ENCODE assay signal across 9 cellular contexts in genomic region chr6:146912730-146913680, GRCh38.
A peak's percentile ranks its signal among the peaks of the same experiment; 100 is the strongest.
DNase-seq lines count a peak whose midpoint lies in the region; ATAC-seq and TF ChIP-seq lines count a peak whose summit lies in the region.
"Had no signal": no experiment of that assay in that cellular context is flagged by ENCODE, and none has a peak within 500 bp of the region (broad histone marks: within the 10 kb centered on the region; RNA-seq: fewer than 3 reads in every experiment).

No MANE protein-coding gene starts in this region.

- H3K4me2 ChIP-seq in skeletal muscle satellite cell (ENCODE audit: low read length) = peak overlapping the region; percentile 82

- TF ChIP-seq CTCF in HL-60 (IDR thresholded peaks at IDR 0.05; ENCODE audit: insufficient read depth, low read length) (no peak), fibroblast of the aortic adventitia (IDR thresholded peaks at IDR 0.05; ENCODE audit: insufficient read depth, low read length) (no peak)

- H3K4me3 ChIP-seq in HL-60 (replicated peaks; ENCODE audit: insufficient read depth, low read length) = no peak overlapping the region
- peak overlapping the region; percentile 78 for H3K4me3 ChIP-seq in adipocyte (ENCODE audit: low read length)
- H3K4me3 ChIP-seq in fibroblast of the aortic adventitia (ENCODE audit: low read depth, low read length) = peak overlapping the region; percentile 55
- peak overlapping the region; percentile 33 for H3K4me3 ChIP-seq in skeletal muscle satellite cell (ENCODE audit: low read length)
- H3K4me3 ChIP-seq in effector memory CD4-positive, alpha-beta T cell (ENCODE audit: insufficient read depth, low read depth, low read length, poor library complexity, severe bottlenecking) = no peak overlapping the region

- H3K36me3 ChIP-seq in adipocyte (ENCODE audit: control insufficient read depth, insufficient read depth, low read length, severe bottlenecking) (no peaks in the 10 kb centered on the region), skeletal muscle satellite cell (ENCODE audit: insufficient read depth, low read length) (no peaks in the 10 kb centered on the region)
- no peaks in the 10 kb centered on the region for H3K36me3 ChIP-seq in effector memory CD4-positive, alpha-beta T cell (ENCODE audit: control insufficient read depth, insufficient read depth, low read length)

- no peak for ATAC-seq in stimulated activated naive CD8-positive, alpha-beta T cell treated with anti-CD3 and anti-CD28 coated beads, Interleukin-15, Interleukin-2, amounts not matched to agents 100 U/mL and 50 U/mL, for 24 hours
- ATAC-seq in left colon = no peak
- ATAC-seq: activated CD8-positive, alpha-beta T cell treated with anti-CD3 and anti-CD28 coated beads, Interleukin-2, amount 10 ng/mL, durations not matched to agents 7 days and 5 days had no signal

- peak overlapping the region; percentile 51 for H3K27ac ChIP-seq in HL-60 (replicated peaks)
- no peak overlapping the region for H3K27ac ChIP-seq in effector memory CD4-positive, alpha-beta T cell (ENCODE audit: insufficient read depth, low read length, poor library complexity, severe bottlenecking)

- H3K9me3 ChIP-seq in adipocyte (ENCODE audit: control insufficient read depth, low read length) (no peaks in the 10 kb centered on the region), skeletal muscle satellite cell (replicated peaks; ENCODE audit: low read length) (no peaks in the 10 kb centered on the region)
- H3K9me3 ChIP-seq in effector memory CD4-positive, alpha-beta T cell (ENCODE audit: control insufficient read depth, low read length) = no peaks in the 10 kb centered on the region

- DNase-seq in HL-60 (ENCODE audit: low read depth in 1 of 2, low spot score in 1 of 2) = peak in 1 of 2 experiments; percentile 22
- DNase-seq in adipocyte (ENCODE audit: low read depth) = peak; percentile 46
- DNase-seq in fibroblast of the aortic adventitia (ENCODE audit: low read depth) = peak; percentile 46
- DNase-seq in effector memory CD4-positive, alpha-beta T cell = no peak
- DNase-seq in stimulated activated naive CD8-positive, alpha-beta T cell treated with anti-CD3 and anti-CD28 coated beads, Interleukin-15, Interleukin-2, amounts not matched to agents 100 U/mL and 50 U/mL, for 24 hours = no peak
- no peak for DNase-seq in left colon
- DNase-seq: activated CD8-positive, alpha-beta T cell treated with anti-CD3 and anti-CD28 coated beads, Interleukin-2, amount 10 ng/mL, durations not matched to agents 7 days and 5 days; DMS153 had no signal

- intact Hi-C loops in left colon (cut with DNase I, micrococcal nuclease) = no loop called here

- H3K4me1 ChIP-seq in adipocyte (ENCODE audit: control insufficient read depth, insufficient read depth, low read length) (peaks cover 35% of the 10 kb centered on the region), skeletal muscle satellite cell (ENCODE audit: control insufficient read depth, insufficient read depth, low read length) (peaks cover 38% of the 10 kb centered on the region)
- H3K4me1 ChIP-seq in effector memory CD4-positive, alpha-beta T cell (ENCODE audit: control insufficient read depth, insufficient read depth, low read length, poor library complexity, severe bottlenecking) = no peaks in the 10 kb centered on the region

- H3K9ac ChIP-seq in adipocyte (ENCODE audit: low read length) (peak overlapping the region; percentile 85), skeletal muscle satellite cell (ENCODE audit: low read depth, low read length) (peak overlapping the region; percentile 62)

- H3K27me3 ChIP-seq in HL-60 (ENCODE audit: insufficient read depth, poor library complexity, severe bottlenecking) = no peaks in the 10 kb centered on the region
- H3K27me3 ChIP-seq in adipocyte (replicated peaks; ENCODE audit: control insufficient read depth, insufficient read depth, low read length) = no peaks in the 10 kb centered on the region
- H3K27me3 ChIP-seq in skeletal muscle satellite cell (ENCODE audit: control insufficient read depth, insufficient read depth, low read length) = no peaks in the 10 kb centered on the region
- no peaks in the 10 kb centered on the region for H3K27me3 ChIP-seq in effector memory CD4-positive, alpha-beta T cell (replicated peaks; ENCODE audit: control insufficient read depth, insufficient read depth, low read length, poor library complexity, severe bottlenecking)

Comparison
In these comparisons a context has a peak if more than half of its experiments do, and no peak if none do; other contexts are left out.
1. DNase-seq: peak in adipocyte (single experiment) and fibroblast of the aortic adventitia (single experiment); none in effector memory CD4-positive, alpha-beta T cell (0 of 3), stimulated activated naive CD8-positive, alpha-beta T cell treated with anti-CD3 and anti-CD28 coated beads, Interleukin-15, Interleukin-2, amounts not matched to agents 100 U/mL and 50 U/mL, for 24 hours (single experiment) and left colon (0 of 2).
2. H3K4me3 ChIP-seq: peak in adipocyte (single experiment), fibroblast of the aortic adventitia (single experiment) and skeletal muscle satellite cell (single experiment); none in HL-60 (single experiment) and effector memory CD4-positive, alpha-beta T cell (single experiment).